In genomic region chr3:134228035-134228434, GRCh38 we compare ENCODE assay signal across 36 cellular contexts.
"Had no signal": no experiment of that assay in that cellular context is flagged by ENCODE, and none has a peak within 500 bp of the region (broad histone marks: within the 10 kb centered on the region; RNA-seq: fewer than 3 reads in every experiment).

No MANE protein-coding gene starts in this region.

- H3K36me3 ChIP-seq: sigmoid colon, thoracic aorta, uterus, WERI-Rb-1 had no signal

- DNase-seq: activated CD4-positive, alpha-beta memory T cell treated with anti-CD3 and anti-CD28 coated beads for 36 hours; activated CD4-positive, alpha-beta T cell treated with anti-CD3 and anti-CD28 coated beads, Interleukin-2, amount 10 ng/mL, durations not matched to agents 24 days and 14 days; activated CD4-positive, CD25-positive, alpha-beta regulatory T cell treated with anti-CD3 and anti-CD28 coated beads, Interleukin-2, amount 50 U/mL, for 72 hours; activated CD8-positive, alpha-beta memory T cell treated with anti-CD3 and anti-CD28 coated beads, Interleukin-2, amount 50 U/mL, for 48 hours; activated gamma-delta T cell; activated naive CD4-positive, alpha-beta T cell treated with anti-CD3 and anti-CD28 coated beads, Interleukin-2, amount 50 U/mL, for 16 hours; activated T-cell treated with anti-CD3 and anti-CD28 coated beads, Interleukin-2, amount 50 U/mL, for 24 hours; anterior cingulate cortex; endodermal cell; foreskin melanocyte; glutamatergic neuron; hippocampal formation; left colon; naive thymus-derived CD8-positive, alpha-beta T cell; nucleus accumbens; psoas muscle; sigmoid colon; small intestine; stimulated activated CD4-positive, alpha-beta T cell treated with anti-CD3 and anti-CD28 coated beads, Interleukin-4, amount 100 ng/mL, for 24 hours; T-helper 1 cell; T-helper 9 cell; uterus; WERI-Rb-1 had no signal

- H3K27me3 ChIP-seq: sigmoid colon, uterus had no signal

- ATAC-seq: esophagus mucosa; left colon; naive thymus-derived CD8-positive, alpha-beta T cell; psoas muscle; stimulated activated effector memory CD8-positive, alpha-beta T cell treated with anti-CD3 and anti-CD28 coated beads, Interleukin-12 subunit alpha, Interleukin-12 subunit beta, amount 100 ng/mL, for 72 hours had no signal

- H2AFZ ChIP-seq: parathyroid adenoma had no signal

- H3K4me1 ChIP-seq: parathyroid adenoma had no signal

- H3K27ac Mint-ChIP-seq: activated CD4-positive, alpha-beta memory T cell treated with anti-CD3 and anti-CD28 coated beads for 36 hours; activated CD4-positive, alpha-beta T cell treated with anti-CD3 and anti-CD28 coated beads, Interleukin-2, amount 10 ng/mL, durations not matched to agents 24 days and 14 days; activated T-cell treated with anti-CD3 and anti-CD28 coated beads, Interleukin-2, amount 50 U/mL, for 24 hours; dendritic cell treated with granulocyte-macrophage colony-stimulating factor and Interleukin-4, amounts not matched to agents 40 ng/mL and 50 ng/mL, for 4 days; endodermal cell; memory B cell; stimulated activated effector memory CD8-positive, alpha-beta T cell treated with anti-CD3 and anti-CD28 coated beads, Interleukin-12 subunit alpha, Interleukin-12 subunit beta, amount 100 ng/mL, for 72 hours; stimulated activated naive CD8-positive, alpha-beta T cell treated with anti-CD3 and anti-CD28 coated beads, Interleukin-15, Interleukin-2, amounts not matched to agents 100 ng/mL and 50 ng/mL, for 24 hours; type B pancreatic cell had no signal

- H3K36me3 Mint-ChIP-seq: stimulated activated effector memory CD8-positive, alpha-beta T cell treated with anti-CD3 and anti-CD28 coated beads, Interleukin-12 subunit alpha, Interleukin-12 subunit beta, amount 100 ng/mL, for 72 hours had no signal

- H3K4me3 Mint-ChIP-seq: activated CD4-positive, alpha-beta memory T cell treated with anti-CD3 and anti-CD28 coated beads for 36 hours; activated CD4-positive, alpha-beta T cell treated with anti-CD3 and anti-CD28 coated beads, Interleukin-2, amount 10 ng/mL, durations not matched to agents 24 days and 14 days; activated T-cell treated with anti-CD3 and anti-CD28 coated beads, Interleukin-2, amount 50 U/mL, for 24 hours; central memory CD8-positive, alpha-beta T cell; dendritic cell treated with granulocyte-macrophage colony-stimulating factor and Interleukin-4, amounts not matched to agents 40 ng/mL and 50 ng/mL, for 4 days; endodermal cell; memory B cell; neural crest cell; stimulated activated effector memory CD8-positive, alpha-beta T cell treated with anti-CD3 and anti-CD28 coated beads, Interleukin-12 subunit alpha, Interleukin-12 subunit beta, amount 100 ng/mL, for 72 hours; stimulated activated naive CD8-positive, alpha-beta T cell treated with anti-CD3 and anti-CD28 coated beads, Interleukin-15, Interleukin-2, amounts not matched to agents 100 ng/mL and 50 ng/mL, for 24 hours; type B pancreatic cell had no signal

- H3K4me3 ChIP-seq: psoas muscle, sigmoid colon, thoracic aorta, uterus had no signal

- H3K27me3 Mint-ChIP-seq: activated CD4-positive, alpha-beta memory T cell treated with anti-CD3 and anti-CD28 coated beads for 36 hours; activated T-cell treated with anti-CD3 and anti-CD28 coated beads, Interleukin-2, amount 50 U/mL, for 24 hours; central memory CD8-positive, alpha-beta T cell; dendritic cell treated with granulocyte-macrophage colony-stimulating factor and Interleukin-4, amounts not matched to agents 40 ng/mL and 50 ng/mL, for 4 days; memory B cell; naive thymus-derived CD8-positive, alpha-beta T cell; stimulated activated naive CD8-positive, alpha-beta T cell treated with anti-CD3 and anti-CD28 coated beads, Interleukin-15, Interleukin-2, amounts not matched to agents 100 ng/mL and 50 ng/mL, for 24 hours; type B pancreatic cell had no signal

- FAIRE-seq: bronchial epithelial cell, keratinocyte, small intestine, TTC549 had no signal

- H3K9me3 ChIP-seq: psoas muscle, sigmoid colon, thoracic aorta, uterus had no signal

- H3K9me3 Mint-ChIP-seq: activated CD4-positive, alpha-beta memory T cell treated with anti-CD3 and anti-CD28 coated beads for 36 hours; activated T-cell treated with anti-CD3 and anti-CD28 coated beads, Interleukin-2, amount 50 U/mL, for 24 hours; central memory CD8-positive, alpha-beta T cell; endodermal cell; memory B cell; naive thymus-derived CD8-positive, alpha-beta T cell; neural crest cell; stimulated activated effector memory CD8-positive, alpha-beta T cell treated with anti-CD3 and anti-CD28 coated beads, Interleukin-12 subunit alpha, Interleukin-12 subunit beta, amount 100 ng/mL, for 72 hours; stimulated activated naive CD8-positive, alpha-beta T cell treated with anti-CD3 and anti-CD28 coated beads, Interleukin-15, Interleukin-2, amounts not matched to agents 100 ng/mL and 50 ng/mL, for 24 hours; type B pancreatic cell had no signal

- H3K27ac ChIP-seq: parathyroid adenoma, psoas muscle, sigmoid colon, thoracic aorta, uterus, WERI-Rb-1 had no signal
